Comparison of ENCODE assay signal across 28 cellular contexts in the genomic region with DNA sequence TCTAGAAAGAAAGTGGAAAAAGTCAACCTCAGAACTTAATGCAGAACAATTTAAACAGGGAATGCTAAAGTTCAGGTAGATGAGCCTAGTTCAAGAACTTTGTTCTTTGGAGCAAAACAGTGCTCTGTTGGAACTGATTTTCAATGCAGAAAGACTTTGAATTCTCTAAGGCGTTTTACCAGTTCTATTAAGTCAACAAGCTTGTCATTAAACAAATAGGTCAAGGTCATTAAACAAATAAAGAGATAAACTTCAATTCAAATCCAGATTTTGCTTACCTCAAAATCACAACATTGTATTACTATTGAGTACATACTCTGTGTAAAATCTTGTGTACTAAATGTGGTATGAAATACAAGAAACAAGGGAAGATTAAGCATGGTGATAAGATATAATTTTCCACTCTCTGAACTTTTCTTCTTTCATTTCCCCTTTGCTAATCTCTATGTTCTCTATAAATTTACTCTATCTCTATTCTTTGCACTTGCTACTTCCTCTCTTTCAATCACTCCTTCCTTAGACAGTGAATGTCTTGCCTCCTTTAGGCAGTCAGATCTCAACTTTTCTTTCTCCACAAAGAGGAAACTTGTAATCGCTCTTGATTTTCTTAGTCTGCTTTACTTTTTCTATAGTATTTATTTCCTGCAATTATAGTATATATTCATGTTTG.
"Had no signal": no experiment of that assay in that cellular context is flagged by ENCODE, and none has a peak within 500 bp of the region (broad histone marks: within the 10 kb centered on the region; RNA-seq: fewer than 3 reads in every experiment).

No MANE protein-coding gene starts in this region.

- ATAC-seq: activated T-cell treated with anti-CD3 and anti-CD28 coated beads, Interleukin-2, amount 50 U/mL, for 72 hours; gastroesophageal sphincter; left colon; right cardiac atrium; stimulated activated effector memory CD8-positive, alpha-beta T cell treated with anti-CD3 and anti-CD28 coated beads, Interleukin-12 subunit alpha, Interleukin-12 subunit beta, amount 100 ng/mL, for 72 hours had no signal

- DNase-seq: activated B cell treated with CpG ODN at 0.5 μM for 24 hours; activated CD4-positive, alpha-beta T cell treated with anti-CD3 and anti-CD28 coated beads for 4 hours; activated CD4-positive, alpha-beta T cell treated with anti-CD3 and anti-CD28 coated beads, Interleukin-2, amount 50 U/mL, for 48 hours; activated effector memory CD4-positive, alpha-beta T cell treated with Interleukin-2 at 50 U/mL for 16 hours; activated naive CD4-positive, alpha-beta T cell treated with anti-CD3 and anti-CD28 coated beads for 36 hours; activated T-cell treated with anti-CD3 and anti-CD28 coated beads, Interleukin-2, amount 50 U/mL, for 72 hours; amygdala; colonic mucosa; head of caudate nucleus; hypothalamus; islet precursor cell; left colon; pancreas; right cardiac atrium; stimulated activated CD4-positive, alpha-beta T cell treated with anti-CD3 and anti-CD28 coated beads, Interleukin-2, amount 100 ng/mL, for 24 hours; stomach; transverse colon had no signal

- H3K4me3 Mint-ChIP-seq: activated B cell treated with CpG ODN at 0.5 μM for 24 hours; activated naive CD4-positive, alpha-beta T cell treated with anti-CD3 and anti-CD28 coated beads for 36 hours; activated T-cell treated with anti-CD3 and anti-CD28 coated beads, Interleukin-2, amount 50 U/mL, for 72 hours; memory B cell; nephron; stimulated activated effector memory CD8-positive, alpha-beta T cell treated with anti-CD3 and anti-CD28 coated beads, Interleukin-12 subunit alpha, Interleukin-12 subunit beta, amount 100 ng/mL, for 72 hours; T-helper 2 cell treated with Interferon-gamma antibody and Interleukin-4, amounts not matched to agents 5 μg/mL and 100 μg/mL, for 36 hours had no signal

- H3K4me1 Mint-ChIP-seq: nephron; stimulated activated effector memory CD8-positive, alpha-beta T cell treated with anti-CD3 and anti-CD28 coated beads, Interleukin-12 subunit alpha, Interleukin-12 subunit beta, amount 100 ng/mL, for 72 hours had no signal

- H3K27me3 ChIP-seq: colonic mucosa, gastroesophageal sphincter, neutrophil, pancreas, stomach, suprapubic skin, transverse colon had no signal

- H3K9me3 ChIP-seq: colonic mucosa, gastroesophageal sphincter, neutrophil, pancreas, stomach, transverse colon had no signal

- H3K36me3 ChIP-seq: colonic mucosa, gastroesophageal sphincter, neutrophil, pancreas, stomach, suprapubic skin, transverse colon had no signal

- FAIRE-seq: bronchial epithelial cell, pancreas, TTC549, urothelium cell line had no signal

- H3K27ac Mint-ChIP-seq: activated B cell treated with CpG ODN at 0.5 μM for 24 hours; activated naive CD4-positive, alpha-beta T cell treated with anti-CD3 and anti-CD28 coated beads for 36 hours; activated T-cell treated with anti-CD3 and anti-CD28 coated beads, Interleukin-2, amount 50 U/mL, for 72 hours; nephron; stimulated activated effector memory CD8-positive, alpha-beta T cell treated with anti-CD3 and anti-CD28 coated beads, Interleukin-12 subunit alpha, Interleukin-12 subunit beta, amount 100 ng/mL, for 72 hours; T-helper 2 cell treated with Interferon-gamma antibody and Interleukin-4, amounts not matched to agents 5 μg/mL and 100 μg/mL, for 36 hours had no signal

- H3K27ac ChIP-seq: colonic mucosa, gastroesophageal sphincter, neutrophil, pancreas, skin epidermis, stomach, suprapubic skin, transverse colon had no signal

- H3K36me3 Mint-ChIP-seq: memory B cell; stimulated activated effector memory CD8-positive, alpha-beta T cell treated with anti-CD3 and anti-CD28 coated beads, Interleukin-12 subunit alpha, Interleukin-12 subunit beta, amount 100 ng/mL, for 72 hours had no signal

- H3K27me3 Mint-ChIP-seq: activated B cell treated with CpG ODN at 0.5 μM for 24 hours, memory B cell had no signal

- H3K4me1 ChIP-seq: colonic mucosa, gastroesophageal sphincter, stomach, suprapubic skin, transverse colon had no signal

- H3K9me3 Mint-ChIP-seq: activated B cell treated with CpG ODN at 0.5 μM for 24 hours, memory B cell, nephron had no signal

- H3K4me3 ChIP-seq: colonic mucosa, gastroesophageal sphincter, pancreas, skin epidermis, stomach, suprapubic skin, transverse colon had no signal
